35 cellular contexts compared by ENCODE assay signal in the genomic region with DNA sequence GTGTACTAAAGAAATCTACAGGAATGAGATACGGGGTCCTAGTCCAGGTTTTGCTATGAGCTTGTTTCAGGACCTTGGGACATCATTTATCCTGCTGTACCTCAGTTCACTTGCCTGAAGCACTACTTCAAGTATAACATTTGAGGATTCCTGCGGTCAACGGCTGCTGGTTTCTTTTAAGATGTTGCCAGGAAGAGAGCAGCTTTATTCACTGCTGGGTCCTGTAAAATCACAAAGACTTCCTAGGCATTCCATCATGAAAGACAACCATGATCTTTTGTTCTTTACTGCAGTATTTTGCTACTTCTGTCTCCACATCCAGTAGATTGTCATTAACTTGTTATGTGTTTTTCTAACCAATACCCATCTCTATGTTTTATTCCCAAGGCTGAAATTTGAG.
"Had no signal": no experiment of that assay in that cellular context is flagged by ENCODE, and none has a peak within 500 bp of the region (broad histone marks: within the 10 kb centered on the region; RNA-seq: fewer than 3 reads in every experiment).

No MANE protein-coding gene starts in this region.

- H3K36me3 Mint-ChIP-seq: activated naive CD4-positive, alpha-beta T cell treated with anti-CD3 and anti-CD28 coated beads, Interleukin-2, amount 10 ng/mL, durations not matched to agents 7 days and 5 days; activated naive CD4-positive, alpha-beta T cell treated with anti-CD3 and anti-CD28 coated beads, Interleukin-2, amount 50 U/mL, for 72 hours; activated naive CD8-positive, alpha-beta T cell treated with anti-CD3 and anti-CD28 coated beads, Interleukin-2, amount 10 ng/mL, durations not matched to agents 7 days and 5 days had no signal

- H3K9me3 Mint-ChIP-seq: activated B cell treated with CpG ODN at 0.5 μM for 24 hours; activated CD8-positive, alpha-beta T cell treated with anti-CD3 and anti-CD28 coated beads for 36 hours; activated T-cell treated with anti-CD3 and anti-CD28 coated beads, Interleukin-2, amount 50 U/mL, for 24 hours; brain; T-helper 2 cell treated with Interferon-gamma antibody and Interleukin-4, amounts not matched to agents 5 μg/mL and 100 μg/mL, for 36 hours had no signal

- H3K27ac ChIP-seq: ascending aorta, breast epithelium, cardiac muscle cell, colonic mucosa, epithelial cell of prostate, foreskin keratinocyte, gastrocnemius medialis, heart left ventricle, WERI-Rb-1 had no signal

- H3K27me3 ChIP-seq: ascending aorta, breast epithelium, cardiac muscle cell, colonic mucosa, foreskin keratinocyte, gastrocnemius medialis, heart left ventricle had no signal

- H3K4me3 ChIP-seq: ascending aorta, breast epithelium, cardiac muscle cell, colonic mucosa, gastrocnemius medialis, heart left ventricle had no signal

- H3K27ac Mint-ChIP-seq: activated B cell treated with CpG ODN at 0.5 μM for 24 hours; activated CD8-positive, alpha-beta T cell treated with anti-CD3 and anti-CD28 coated beads for 36 hours; activated naive CD4-positive, alpha-beta T cell treated with anti-CD3 and anti-CD28 coated beads, Interleukin-2, amount 10 ng/mL, durations not matched to agents 7 days and 5 days; activated naive CD4-positive, alpha-beta T cell treated with anti-CD3 and anti-CD28 coated beads, Interleukin-2, amount 50 U/mL, for 72 hours; activated naive CD8-positive, alpha-beta T cell treated with anti-CD3 and anti-CD28 coated beads, Interleukin-2, amount 10 ng/mL, durations not matched to agents 7 days and 5 days; activated T-cell treated with anti-CD3 and anti-CD28 coated beads, Interleukin-2, amount 50 U/mL, for 24 hours; activated T-cell treated with anti-CD3 and anti-CD28 coated beads, Interleukin-2, amount 50 U/mL, for 72 hours; brain; T-helper 17 cell; T-helper 2 cell treated with Interferon-gamma antibody and Interleukin-4, amounts not matched to agents 5 μg/mL and 100 μg/mL, for 36 hours had no signal

- ATAC-seq: activated CD4-positive, CD25-positive, alpha-beta regulatory T cell treated with anti-CD3 and anti-CD28 coated beads, Interleukin-2, amount 50 U/mL, for 24 hours; activated CD8-positive, alpha-beta T cell treated with anti-CD3 and anti-CD28 coated beads for 36 hours; activated naive CD4-positive, alpha-beta T cell treated with anti-CD3 and anti-CD28 coated beads, Interleukin-2, amount 50 U/mL, for 72 hours; activated T-cell treated with anti-CD3 and anti-CD28 coated beads, Interleukin-2, amount 50 U/mL, for 72 hours; esophagus mucosa; foreskin keratinocyte; gastrocnemius medialis; heart left ventricle; T-helper 17 cell had no signal

- FAIRE-seq: endometrium, endothelial cell of umbilical vein had no signal

- H3K27me3 Mint-ChIP-seq: activated B cell treated with CpG ODN at 0.5 μM for 24 hours; activated CD8-positive, alpha-beta T cell treated with anti-CD3 and anti-CD28 coated beads for 36 hours; activated naive CD4-positive, alpha-beta T cell treated with anti-CD3 and anti-CD28 coated beads, Interleukin-2, amount 10 ng/mL, durations not matched to agents 7 days and 5 days; activated naive CD8-positive, alpha-beta T cell treated with anti-CD3 and anti-CD28 coated beads, Interleukin-2, amount 10 ng/mL, durations not matched to agents 7 days and 5 days; activated T-cell treated with anti-CD3 and anti-CD28 coated beads, Interleukin-2, amount 50 U/mL, for 24 hours; brain; T-helper 17 cell had no signal

- H3K4me1 ChIP-seq: ascending aorta, breast epithelium, colonic mucosa, foreskin keratinocyte, gastrocnemius medialis, heart left ventricle had no signal

- H3K4me3 Mint-ChIP-seq: activated B cell treated with CpG ODN at 0.5 μM for 24 hours; activated CD8-positive, alpha-beta T cell treated with anti-CD3 and anti-CD28 coated beads for 36 hours; activated naive CD4-positive, alpha-beta T cell treated with anti-CD3 and anti-CD28 coated beads, Interleukin-2, amount 10 ng/mL, durations not matched to agents 7 days and 5 days; activated naive CD8-positive, alpha-beta T cell treated with anti-CD3 and anti-CD28 coated beads, Interleukin-2, amount 10 ng/mL, durations not matched to agents 7 days and 5 days; activated T-cell treated with anti-CD3 and anti-CD28 coated beads, Interleukin-2, amount 50 U/mL, for 24 hours; activated T-cell treated with anti-CD3 and anti-CD28 coated beads, Interleukin-2, amount 50 U/mL, for 72 hours; brain; T-helper 17 cell; T-helper 2 cell treated with Interferon-gamma antibody and Interleukin-4, amounts not matched to agents 5 μg/mL and 100 μg/mL, for 36 hours had no signal

- DNase-seq: activated B cell treated with CpG ODN at 0.5 μM for 24 hours; activated CD4-positive, alpha-beta T cell treated with anti-CD3 and anti-CD28 coated beads for 48 hours; activated CD4-positive, alpha-beta T cell treated with anti-CD3 and anti-CD28 coated beads, Interleukin-2, amount 50 U/mL, for 1 hour; activated CD4-positive, alpha-beta T cell treated with anti-CD3 and anti-CD28 coated beads, Interleukin-2, amount 50 U/mL, for 48 hours; activated CD8-positive, alpha-beta memory T cell treated with anti-CD3 and anti-CD28 coated beads for 24 hours; activated CD8-positive, alpha-beta T cell treated with anti-CD3 and anti-CD28 coated beads for 36 hours; activated gamma-delta T cell; activated naive CD4-positive, alpha-beta T cell; activated naive CD4-positive, alpha-beta T cell treated with anti-CD3 and anti-CD28 coated beads, Interleukin-2, amount 10 ng/mL, durations not matched to agents 7 days and 5 days; activated naive CD8-positive, alpha-beta T cell treated with anti-CD3 and anti-CD28 coated beads, Interleukin-2, amount 10 ng/mL, durations not matched to agents 7 days and 5 days; activated T-cell treated with anti-CD3 and anti-CD28 coated beads, Interleukin-2, amount 50 U/mL, for 24 hours; activated T-cell treated with anti-CD3 and anti-CD28 coated beads, Interleukin-2, amount 50 U/mL, for 72 hours; central memory CD4-positive, alpha-beta T cell; cerebellar nuclear complex; colonic mucosa; effector CD8-positive, alpha-beta T cell; foreskin keratinocyte; gastrocnemius medialis; glutamatergic neuron; heart left ventricle; T-helper 1 cell; T-helper 17 cell; T1000; WERI-Rb-1 had no signal

- H3K36me3 ChIP-seq: cardiac muscle cell, colonic mucosa, WERI-Rb-1 had no signal

- H3K9me3 ChIP-seq: ascending aorta, breast epithelium, colonic mucosa, gastrocnemius medialis, heart left ventricle had no signal

- H3K4me1 Mint-ChIP-seq: activated B cell treated with CpG ODN at 0.5 μM for 24 hours; activated naive CD4-positive, alpha-beta T cell treated with anti-CD3 and anti-CD28 coated beads, Interleukin-2, amount 10 ng/mL, durations not matched to agents 7 days and 5 days; activated naive CD8-positive, alpha-beta T cell treated with anti-CD3 and anti-CD28 coated beads, Interleukin-2, amount 10 ng/mL, durations not matched to agents 7 days and 5 days; brain; T-helper 17 cell had no signal
